8 cellular contexts compared by ENCODE assay signal in the genomic region with DNA sequence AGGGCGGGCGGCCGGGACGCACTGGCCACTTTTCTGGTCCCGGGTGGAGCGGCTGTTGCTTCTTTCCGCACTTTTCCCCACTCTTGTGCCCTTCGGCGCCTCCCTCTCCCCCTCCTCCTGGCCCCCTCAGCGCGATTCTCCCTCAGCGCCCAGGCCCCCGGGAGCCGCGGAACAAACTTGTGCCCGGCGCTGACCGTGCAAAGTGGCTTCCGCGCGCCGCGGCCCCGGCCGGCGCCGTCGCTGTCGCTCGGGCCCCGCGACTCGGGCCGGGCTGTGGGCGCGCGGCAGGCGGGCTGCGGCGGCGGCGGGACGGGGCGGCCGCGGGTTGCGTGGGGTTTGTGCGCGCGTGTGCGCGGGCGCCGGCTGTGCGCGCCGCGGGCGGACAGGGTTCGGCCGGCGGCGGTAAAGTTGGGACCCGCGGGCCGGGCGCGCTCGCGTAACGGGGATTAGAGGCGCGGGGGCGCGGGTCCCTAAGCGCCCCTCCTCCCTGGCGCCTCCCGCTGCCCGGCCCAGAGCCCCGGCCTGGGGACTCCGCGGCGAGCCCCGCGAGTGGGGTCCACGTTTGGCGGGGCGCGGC. TPM values are rescaled to one million over a fixed set of nuclear protein-coding genes. Genes with fewer than 3 reads are reported as not detected.
DNase-seq lines count a peak whose midpoint lies in the region; ATAC-seq and TF ChIP-seq lines count a peak whose summit lies in the region.

No MANE protein-coding gene starts in this region.

- H3K27ac ChIP-seq in hepatocyte, result peak overlapping the region; percentile 91
- H3K27ac ChIP-seq in smooth muscle cell (ENCODE audit: low read depth), result no peak overlapping the region

- no peaks in the 10 kb centered on the region for H3K9me2 ChIP-seq in hepatocyte (replicated peaks; ENCODE audit: insufficient read depth)

- peak; percentile 3 for DNase-seq in stimulated activated CD4-positive, alpha-beta T cell treated with anti-CD3 and anti-CD28 coated beads, Interleukin-2, amount 100 ng/mL, for 4 hours (ENCODE audit: low read depth)
- no peak for DNase-seq in stimulated activated CD4-positive, alpha-beta T cell treated with anti-CD3 and anti-CD28 coated beads, Interleukin-2, amount 100 ng/mL, for 48 hours
- no peak for DNase-seq in activated naive CD4-positive, alpha-beta T cell treated with anti-CD3 and anti-CD28 coated beads, Interleukin-2, amount 50 U/mL, for 72 hours (ENCODE audit: low spot score in 2 of 2)
- DNase-seq in hepatocyte (ENCODE audit: low spot score), result peak; percentile 27
- no peak for DNase-seq in smooth muscle cell (lab: John Stamatoyannopoulos, UW; ENCODE audit: unreplicated experiment)
- no peak for DNase-seq in ureter (ENCODE audit: low spot score)
- DNase-seq in mucosa of gallbladder (ENCODE audit: low spot score), result no peak

- peak; percentile 16 for ATAC-seq in HG03432 (IDR thresholded peaks at IDR 0.05; ENCODE audit: unreplicated experiment)
- ATAC-seq in activated naive CD4-positive, alpha-beta T cell treated with anti-CD3 and anti-CD28 coated beads, Interleukin-2, amount 50 U/mL, for 72 hours, result peak; percentile 2 to 9

- H3K9me3 Mint-ChIP-seq in activated naive CD4-positive, alpha-beta T cell treated with anti-CD3 and anti-CD28 coated beads, Interleukin-2, amount 50 U/mL, for 72 hours, result no peaks in the 10 kb centered on the region

- 0% methylated on average over 34 of the region's 89 CpGs for WGBS in hepatocyte (ENCODE audit: low lambda C conversion rate, missing lambda C conversion rate)
- WGBS in smooth muscle cell (ENCODE audit: low lambda C conversion rate), result 2% methylated on average over 33 of the region's 89 CpGs

- H3K4me3 ChIP-seq in hepatocyte (peak overlapping the region; percentile 97), smooth muscle cell (peak overlapping the region; percentile 69)

- H3K27ac Mint-ChIP-seq in activated naive CD4-positive, alpha-beta T cell treated with anti-CD3 and anti-CD28 coated beads, Interleukin-2, amount 50 U/mL, for 72 hours, result peak overlapping the region in 1 of 2 donors; percentile 97

- H3K4me2 ChIP-seq in hepatocyte (peak overlapping the region; percentile 89), smooth muscle cell (peak overlapping the region; percentile 94)

- no peak overlapping the region for H3K9ac ChIP-seq in smooth muscle cell (ENCODE audit: low read depth)

- H3F3A ChIP-seq in smooth muscle cell (ENCODE audit: low read depth), result no peaks in the 10 kb centered on the region

- peaks cover 6 to 7% of the 10 kb centered on the region in 2 donors for H3K36me3 Mint-ChIP-seq in activated naive CD4-positive, alpha-beta T cell treated with anti-CD3 and anti-CD28 coated beads, Interleukin-2, amount 50 U/mL, for 72 hours

- H3K27me3 ChIP-seq in hepatocyte (peaks cover 38% of the 10 kb centered on the region), smooth muscle cell (ENCODE audit: low read depth) (peaks cover 45% of the 10 kb centered on the region)

- peak overlapping the region; percentile 95 for H2AFZ ChIP-seq in hepatocyte
- H2AFZ ChIP-seq in smooth muscle cell (ENCODE audit: low read depth), result peak overlapping the region; percentile 72

- H4K20me1 ChIP-seq in hepatocyte (ENCODE audit: insufficient read depth, poor library complexity, severe bottlenecking), result peaks cover 7% of the 10 kb centered on the region
- H4K20me1 ChIP-seq in smooth muscle cell (ENCODE audit: low read depth), result peaks cover 36% of the 10 kb centered on the region

- H3K79me2 ChIP-seq in hepatocyte (peaks cover 43% of the 10 kb centered on the region), smooth muscle cell (ENCODE audit: low read depth) (peaks cover 31% of the 10 kb centered on the region)

- H3K36me3 ChIP-seq in hepatocyte (replicated peaks; ENCODE audit: insufficient read depth, low read depth), result no peaks in the 10 kb centered on the region
- H3K36me3 ChIP-seq in smooth muscle cell (ENCODE audit: low read depth), result no peaks in the 10 kb centered on the region

- H3K4me1 ChIP-seq in hepatocyte (ENCODE audit: insufficient read depth), result no peaks in the 10 kb centered on the region
- H3K4me1 ChIP-seq in smooth muscle cell (ENCODE audit: low read depth), result peaks cover 6% of the 10 kb centered on the region

- H3K9me3 ChIP-seq in hepatocyte (ENCODE audit: low read depth) (no peaks in the 10 kb centered on the region), smooth muscle cell (replicated peaks; ENCODE audit: low read depth) (no peaks in the 10 kb centered on the region)

- no peak for TF ChIP-seq CTCF in hepatocyte (IDR thresholded peaks at IDR 0.05; ENCODE audit: poor library complexity)
- TF ChIP-seq CTCF in smooth muscle cell (IDR thresholded peaks at IDR 0.05; ENCODE audit: borderline replicate concordance, insufficient read depth, poor library complexity, severe bottlenecking), result no peak

RNA-seq across cellular contexts. Expression of a gene that starts 0.7 kb away (rescaled TPM):
- total RNA-seq in activated naive CD4-positive, alpha-beta T cell treated with anti-CD3 and anti-CD28 coated beads, Interleukin-2, amount 50 U/mL, for 72 hours, result 10 to 100 TPM; 44.4 to 56.8 TPM
- total RNA-seq in hepatocyte (14.3 and 25.2 TPM in 2 replicates), smooth muscle cell (15.7 and 21.0 TPM in 2 replicates), ureter (58.3 TPM), mucosa of gallbladder (52.5 TPM)
- polyA plus RNA-seq in hepatocyte (11.9 and 13.6 TPM in 2 replicates), smooth muscle cell (7.9 and 10.5 TPM in 2 replicates)

Comparison
In these comparisons a context has a peak if more than half of its experiments do, and no peak if none do; other contexts are left out.
1. DNase-seq: peak in stimulated activated CD4-positive, alpha-beta T cell treated with anti-CD3 and anti-CD28 coated beads, Interleukin-2, amount 100 ng/mL, for 4 hours (single experiment) and hepatocyte (single experiment); none in stimulated activated CD4-positive, alpha-beta T cell treated with anti-CD3 and anti-CD28 coated beads, Interleukin-2, amount 100 ng/mL, for 48 hours (0 of 2), activated naive CD4-positive, alpha-beta T cell treated with anti-CD3 and anti-CD28 coated beads, Interleukin-2, amount 50 U/mL, for 72 hours (0 of 2), smooth muscle cell (single experiment), ureter (single experiment) and mucosa of gallbladder (single experiment).